24 cellular contexts compared by ENCODE assay signal in the genomic region with DNA sequence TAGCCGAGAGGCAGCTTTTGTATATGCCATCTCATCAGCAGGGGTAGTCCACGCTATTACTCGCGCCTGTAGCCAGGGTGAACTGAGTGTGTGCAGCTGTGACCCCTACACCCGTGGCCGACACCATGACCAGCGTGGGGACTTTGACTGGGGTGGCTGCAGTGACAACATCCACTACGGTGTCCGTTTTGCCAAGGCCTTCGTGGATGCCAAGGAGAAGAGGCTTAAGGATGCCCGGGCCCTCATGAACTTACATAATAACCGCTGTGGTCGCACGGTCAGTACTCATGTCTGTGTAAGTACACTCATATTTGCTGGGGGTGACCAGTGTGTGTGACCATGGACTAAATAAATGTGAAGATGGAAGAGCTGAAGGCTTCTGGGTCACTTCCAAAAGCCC.
"Had no signal": no experiment of that assay in that cellular context is flagged by ENCODE, and none has a peak within 500 bp of the region (broad histone marks: within the 10 kb centered on the region; RNA-seq: fewer than 3 reads in every experiment).

No MANE protein-coding gene starts in this region.

- H3K4me3 ChIP-seq: hepatocyte, left ventricle myocardium inferior, lung, mucosa of descending colon, right atrium auricular region, right lobe of liver, smooth muscle cell, tibial nerve, upper lobe of left lung, vagina had no signal

- H3K36me3 ChIP-seq: neutrophil, right lobe of liver had no signal

- H2AFZ ChIP-seq: hepatocyte, parathyroid adenoma had no signal

- H3K79me2 ChIP-seq: hepatocyte, parathyroid adenoma had no signal

- H3K27me3 ChIP-seq: right atrium auricular region, right lobe of liver, tibial nerve, upper lobe of left lung, vagina had no signal

- H3K9me3 ChIP-seq: left ventricle myocardium inferior, mucosa of descending colon, neutrophil, right atrium auricular region, right lobe of liver, tibial nerve, upper lobe of left lung, vagina had no signal

- H3K4me1 ChIP-seq: parathyroid adenoma, right lobe of liver had no signal

- H3K27ac ChIP-seq: hepatocyte, left ventricle myocardium inferior, neutrophil, parathyroid adenoma, right lobe of liver, tibial nerve, vagina had no signal

- H3K4me2 ChIP-seq: hepatocyte, smooth muscle cell had no signal

- DNase-seq: left ventricle myocardium inferior; midbrain; mucosa of descending colon; naive thymus-derived CD4-positive, alpha-beta T cell; occipital lobe; right lobe of liver; stimulated activated CD4-positive, alpha-beta T cell treated with anti-CD3 and anti-CD28 coated beads, Interleukin-1b, Interleukin-23, amount 100 ng/mL, for 48 hours; stimulated activated CD4-positive, alpha-beta T cell treated with anti-CD3 and anti-CD28 coated beads, Interleukin-2, amount 100 ng/mL, for 48 hours; stimulated activated CD4-positive, alpha-beta T cell treated with anti-CD3 and anti-CD28 coated beads, Interleukin-4, amount 100 ng/mL, for 4 hours; stimulated activated CD8-positive, alpha-beta memory T cell treated with anti-CD3 and anti-CD28 coated beads, Interleukin-4, amount 100 ng/mL, for 48 hours; stimulated activated naive CD4-positive, alpha-beta T cell treated with Interleukin-2 at 50 U/mL for 16 hours; stimulated activated naive CD8-positive, alpha-beta T cell treated with anti-CD3 and anti-CD28 coated beads, Interleukin-15, amount 100 ng/mL, for 72 hours; substantia nigra; upper lobe of left lung had no signal

- ATAC-seq: naive thymus-derived CD4-positive, alpha-beta T cell; natural killer cell treated with Interleukin-12 subunit alpha and Interleukin-12 subunit beta and Interleukin-15 and Interleukin-18, amount 100 ng/mL, for 72 hours; stimulated activated memory B cell treated with anti-CD40 and anti-IgM and Interleukin-4, amounts not matched to agents 10 μg/mL and 1 μg/mL and 100 μg/mL, for 72 hours; stimulated activated naive CD8-positive, alpha-beta T cell treated with anti-CD3 and anti-CD28 coated beads, Interleukin-15, amount 100 ng/mL, for 72 hours had no signal

- H3K9ac ChIP-seq: parathyroid adenoma had no signal
